In the genomic region with DNA sequence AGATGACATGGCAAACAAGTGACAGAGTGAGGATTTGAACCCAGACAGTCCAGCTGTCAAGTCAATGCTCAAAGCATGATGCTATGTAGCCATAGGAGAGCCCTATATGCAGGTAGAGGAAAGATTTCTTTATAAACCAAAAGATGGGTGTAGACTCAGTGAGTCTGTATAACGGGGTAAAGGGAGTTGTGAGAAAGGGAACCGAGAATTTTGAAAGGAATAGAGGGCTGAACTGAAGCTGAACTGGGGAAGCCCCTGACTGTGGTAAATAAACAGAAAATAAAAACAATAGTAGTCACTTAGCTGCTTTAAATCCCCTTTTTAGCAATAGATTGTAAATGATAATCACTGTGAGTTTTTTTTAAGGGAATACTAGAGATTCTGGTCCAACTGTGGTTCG, we compare ENCODE assay signal across 15 cellular contexts.
DNase-seq lines count a peak whose midpoint lies in the region; ATAC-seq and TF ChIP-seq lines count a peak whose summit lies in the region.
"Had no signal": no experiment of that assay in that cellular context is flagged by ENCODE, and none has a peak within 500 bp of the region (broad histone marks: within the 10 kb centered on the region; RNA-seq: fewer than 3 reads in every experiment).

No MANE protein-coding gene starts in this region.

- peak; percentile 81 for ATAC-seq in GM18499 (IDR thresholded peaks at IDR 0.05; ENCODE audit: insufficient read depth, unreplicated experiment)
- ATAC-seq in GM19452 (IDR thresholded peaks at IDR 0.05; ENCODE audit: unreplicated experiment), result peak; percentile 57
- ATAC-seq in HG02759 (IDR thresholded peaks at IDR 0.05; ENCODE audit: unreplicated experiment), result peak; percentile 56
- ATAC-seq in HG03442 (IDR thresholded peaks at IDR 0.05; ENCODE audit: unreplicated experiment), result peak; percentile 84
- ATAC-seq in HG03139 (IDR thresholded peaks at IDR 0.05; ENCODE audit: unreplicated experiment), result no peak
- ATAC-seq in heart right ventricle, result no peak
- no peak for ATAC-seq in activated naive CD4-positive, alpha-beta T cell treated with anti-CD3 and anti-CD28 coated beads, Interleukin-2, amount 50 U/mL, for 72 hours

- no peaks in the 10 kb centered on the region for H3K36me3 Mint-ChIP-seq in activated naive CD4-positive, alpha-beta T cell treated with anti-CD3 and anti-CD28 coated beads, Interleukin-2, amount 50 U/mL, for 72 hours

- no peak overlapping the region for H3K4me3 ChIP-seq in heart right ventricle
- H3K4me3 ChIP-seq: transverse colon had no signal

- no peak for DNase-seq in stimulated activated CD4-positive, alpha-beta T cell treated with anti-CD3 and anti-CD28 coated beads, Interleukin-12 subunit alpha, Interleukin-12 subunit beta, amount 100 ng/mL, for 4 hours
- DNase-seq in heart right ventricle, result no peak
- no peak for DNase-seq in activated naive CD4-positive, alpha-beta T cell treated with anti-CD3 and anti-CD28 coated beads, Interleukin-2, amount 50 U/mL, for 72 hours (ENCODE audit: low spot score in 2 of 2)
- DNase-seq: ACHN; activated effector memory CD4-positive, alpha-beta T cell treated with Interleukin-2 at 50 U/mL for 16 hours; COR-L47; NCI-H187 treated with DMSO at 0.1 percent for 48 hours; Right ventricle myocardium superior; transverse colon had no signal

- no peak overlapping the region for H3K27ac ChIP-seq in heart right ventricle
- H3K27ac ChIP-seq: KMS-11, transverse colon had no signal

- no peaks in the 10 kb centered on the region for H3K4me1 ChIP-seq in heart right ventricle
- H3K4me1 ChIP-seq: transverse colon had no signal

- no peaks in the 10 kb centered on the region for H3K27me3 ChIP-seq in heart right ventricle
- H3K27me3 ChIP-seq: transverse colon had no signal

- H3K9me3 Mint-ChIP-seq in activated naive CD4-positive, alpha-beta T cell treated with anti-CD3 and anti-CD28 coated beads, Interleukin-2, amount 50 U/mL, for 72 hours, result peaks cover 5 to 12% of the 10 kb centered on the region in 2 donors

- no peaks in the 10 kb centered on the region for H3K36me3 ChIP-seq in heart right ventricle
- H3K36me3 ChIP-seq: transverse colon had no signal

- H3K9me3 ChIP-seq in heart right ventricle, result no peaks in the 10 kb centered on the region
- H3K9me3 ChIP-seq: transverse colon had no signal

- TF ChIP-seq CTCF in heart right ventricle (IDR thresholded peaks at IDR 0.05), result no peak

- 56 to 59% methylated on average over 3 of the region's 3 CpGs for WGBS in heart right ventricle, 2 donors

- intact Hi-C loops in heart right ventricle (cut with DNase I), result loop anchor here in 1 of 10 donors (2.0 kb wide), 1 partner anchor 19 kb away; no protein-coding TSS in a partner anchor

- H3K27ac Mint-ChIP-seq in activated naive CD4-positive, alpha-beta T cell treated with anti-CD3 and anti-CD28 coated beads, Interleukin-2, amount 50 U/mL, for 72 hours, result no peak overlapping the region

Comparison
In these comparisons a context has a peak if more than half of its experiments do, and no peak if none do; other contexts are left out.
1. ATAC-seq: peak in GM18499 (single experiment), GM19452 (single experiment), HG02759 (single experiment) and HG03442 (single experiment); none in HG03139 (single experiment), heart right ventricle (0 of 8) and activated naive CD4-positive, alpha-beta T cell treated with anti-CD3 and anti-CD28 coated beads, Interleukin-2, amount 50 U/mL, for 72 hours (0 of 2).